Comparison of ENCODE assay signal across 26 cellular contexts in the genomic region with DNA sequence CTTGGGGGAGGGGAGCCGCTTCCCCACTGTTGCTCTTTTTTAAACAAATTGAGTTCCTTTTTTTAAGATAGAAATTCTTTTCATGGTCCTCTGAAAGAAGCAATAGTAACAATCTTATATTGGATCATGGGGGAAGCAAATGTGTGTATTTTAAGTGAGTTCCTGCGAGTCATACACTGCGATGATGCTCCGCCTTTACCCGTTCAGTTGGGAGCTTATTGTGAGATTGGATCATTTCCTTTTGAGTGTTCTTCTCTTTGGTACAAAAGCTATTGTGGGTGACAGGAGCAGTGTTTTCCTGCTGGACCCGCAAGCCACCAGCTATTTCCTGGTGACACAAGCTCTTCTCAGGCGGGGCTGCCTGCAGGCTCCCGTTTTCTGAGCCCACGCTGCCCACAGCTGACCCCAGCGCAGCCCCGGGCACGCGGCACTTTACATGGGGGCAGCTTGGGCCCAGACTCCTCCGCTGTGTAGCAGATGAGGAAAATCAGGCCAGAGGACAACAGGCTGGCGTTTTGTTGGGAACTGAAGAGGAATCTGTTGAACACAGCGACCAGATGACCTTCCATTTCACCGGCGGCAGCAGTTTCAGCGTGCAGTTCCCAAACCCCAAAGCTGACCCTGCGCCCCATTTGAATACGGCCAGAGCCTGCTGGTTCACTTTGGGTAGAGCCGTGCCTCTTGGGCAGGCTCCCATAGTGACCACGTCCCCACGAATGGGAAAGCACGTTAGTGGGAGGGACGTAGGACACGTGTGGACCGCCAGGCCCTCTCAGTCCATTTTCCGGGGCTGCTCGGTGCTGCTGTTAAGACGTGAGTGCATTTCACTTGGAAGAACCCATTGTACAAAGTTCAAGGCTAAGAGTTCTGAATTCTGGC. TPM values are rescaled to one million over a fixed set of nuclear protein-coding genes. Genes with fewer than 3 reads are reported as not detected.
A peak's percentile ranks its signal among the peaks of the same experiment; 100 is the strongest.
DNase-seq lines count a peak whose midpoint lies in the region; ATAC-seq, FAIRE-seq and TF ChIP-seq lines count a peak whose summit lies in the region.
"Had no signal": no experiment of that assay in that cellular context is flagged by ENCODE, and none has a peak within 500 bp of the region (broad histone marks: within the 10 kb centered on the region; RNA-seq: fewer than 3 reads in every experiment).

No MANE protein-coding gene starts in this region.

- peaks cover 13% of the 10 kb centered on the region for H3K79me2 ChIP-seq in endothelial cell of umbilical vein (ENCODE audit: control insufficient read depth, insufficient read depth, low read length)

- peak; percentile 81 for FAIRE-seq in endothelial cell of umbilical vein (lab: Jason Lieb, UNC)
- FAIRE-seq: HTR-8/SVneo, RCC 7860 had no signal

- BruUV-seq in endothelial cell of umbilical vein (replicated peaks; lab: Mats Ljungman, UMichigan) = TSS peak; percentile 9

- H3K4me3 ChIP-seq in left ventricle myocardium inferior (no peak overlapping the region), endothelial cell of umbilical vein (replicated peaks in 1 of 3; ENCODE audit: insufficient read depth in 1 of 3, low read depth in 1 of 3, low read length in 3 of 3) (no peak overlapping the region), aorta (ENCODE audit: low read length in 2 of 2) (no peak overlapping the region), dorsolateral prefrontal cortex (no peak overlapping the region)
- H3K4me3 ChIP-seq: coronary artery, ovary, right atrium auricular region, suprapubic skin had no signal

- H3K9me1 ChIP-seq in endothelial cell of umbilical vein (replicated peaks; ENCODE audit: control insufficient read depth, extremely low read depth, insufficient read depth, low read length) = no peaks in the 10 kb centered on the region

- WGBS in aorta, 2 donors = 92 to 93% methylated on average over 31 of the region's 31 CpGs

- peaks cover 56% of the 10 kb centered on the region for H3K4me1 ChIP-seq in left ventricle myocardium inferior
- peaks cover 13% of the 10 kb centered on the region for H3K4me1 ChIP-seq in endothelial cell of umbilical vein (ENCODE audit: control insufficient read depth, extremely low read depth, insufficient read depth, low read length)
- H3K4me1 ChIP-seq in aorta (ENCODE audit: control insufficient read depth in 1 of 2, insufficient read depth in 2 of 2, low read length in 2 of 2) = no peaks in the 10 kb centered on the region

- TF ChIP-seq CTCF in left ventricle myocardium inferior (IDR thresholded peaks at IDR 0.05; ENCODE audit: borderline replicate concordance) (no peak), endothelial cell of umbilical vein (IDR thresholded peaks at IDR 0.05; ENCODE audit: extremely low read depth in 1 of 2, insufficient read depth in 1 of 2, low read depth in 1 of 2, low read length in 2 of 2) (no peak), dorsolateral prefrontal cortex (IDR thresholded peaks at IDR 0.05 in 54 of 56, conservative IDR thresholded peaks at IDR 0.05 in 2 of 56; ENCODE audit: low read depth in 1 of 56, partially characterized antibody in 56 of 56) (no peak)

- H3K36me3 ChIP-seq in left ventricle myocardium inferior (peaks cover 60% of the 10 kb centered on the region), endothelial cell of umbilical vein (ENCODE audit: control insufficient read depth in 2 of 2, extremely low read depth in 1 of 2, insufficient read depth in 2 of 2, low read length in 2 of 2) (peaks cover 5 to 9% of the 10 kb centered on the region in 2 experiments), aorta (ENCODE audit: control insufficient read depth in 1 of 2, insufficient read depth in 2 of 2, low read length in 1 of 2) (peaks cover 0 to 2% of the 10 kb centered on the region in 2 donors)
- H3K36me3 ChIP-seq: ovary had no signal

- intact Hi-C loops in left ventricle myocardium inferior (cut with micrococcal nuclease) = loop anchor here (10.0 kb wide), 1 partner anchor 331 kb away; no protein-coding TSS in a partner anchor
- intact Hi-C loops in cardiac septum (cut with DNase I) = no loop called here
- intact Hi-C loops in endothelial cell of umbilical vein (cut with micrococcal nuclease) = loop anchor here (1.0 kb wide), 1 partner anchor 12 kb away; a partner anchor contains a TSS
- intact Hi-C loops in aorta (cut with DNase I) = no loop called here
- intact Hi-C loops in dorsolateral prefrontal cortex (cut with DNase I) = no loop called here

- ATAC-seq in aorta (ENCODE audit: low FRiP score) = no peak
- ATAC-seq: activated CD4-positive, alpha-beta T cell treated with anti-CD3 and anti-CD28 coated beads for 36 hours; naive thymus-derived CD4-positive, alpha-beta T cell had no signal

- H3K27ac ChIP-seq in left ventricle myocardium inferior (replicated peaks) (peak overlapping the region; percentile 56), endothelial cell of umbilical vein (ENCODE audit: insufficient read depth, low read depth, low read length) (peak overlapping the region; percentile 40), aorta (ENCODE audit: low read depth in 1 of 2, low read length in 2 of 2) (no peak overlapping the region), dorsolateral prefrontal cortex (no peak overlapping the region)
- H3K27ac ChIP-seq: brain microvascular endothelial cell, coronary artery, ovary, right atrium auricular region, suprapubic skin had no signal

- H3K27me3 ChIP-seq in left ventricle myocardium inferior (ENCODE audit: low read depth) (no peaks in the 10 kb centered on the region), endothelial cell of umbilical vein (ENCODE audit: control insufficient read depth in 2 of 2, insufficient read depth in 2 of 2, low read length in 2 of 2) (no peaks in the 10 kb centered on the region), aorta (ENCODE audit: control insufficient read depth in 1 of 2, insufficient read depth in 2 of 2, low read length in 1 of 2) (no peaks in the 10 kb centered on the region), dorsolateral prefrontal cortex (no peaks in the 10 kb centered on the region)
- H3K27me3 ChIP-seq: brain microvascular endothelial cell, ovary, right atrium auricular region, suprapubic skin had no signal

- H4K20me1 ChIP-seq in endothelial cell of umbilical vein (replicated peaks; ENCODE audit: control insufficient read depth, extremely low read depth, insufficient read depth, low read length) = no peaks in the 10 kb centered on the region

- CTCF ChIA-PET in endothelial cell of umbilical vein (lab: Charles Lee) = interaction anchor here (0.9 to 2.2 kb wide), 5 partner anchors 10 to 81 kb away, joined by 3 to 16 read pairs (median 8); a partner anchor contains a TSS

- POLR2A ChIA-PET in endothelial cell of umbilical vein (lab: Charles Lee) = interaction anchor here (1.1 to 1.7 kb wide), 2 partner anchors 12 to 13 kb away, joined by 3 to 6 read pairs; a partner anchor contains a TSS

- no peak overlapping the region for H3K9ac ChIP-seq in endothelial cell of umbilical vein (replicated peaks; ENCODE audit: extremely low read depth, insufficient read depth, low read length)

- H3K4me2 ChIP-seq in endothelial cell of umbilical vein (ENCODE audit: insufficient read depth, low read length) = peak overlapping the region; percentile 9

- TF ChIP-seq POLR2A in endothelial cell of umbilical vein (IDR thresholded peaks at IDR 0.05; ENCODE audit: low read depth, low read length) = no peak

- H3K9me3 ChIP-seq in left ventricle myocardium inferior (replicated peaks) (no peaks in the 10 kb centered on the region), endothelial cell of umbilical vein (replicated peaks; ENCODE audit: control insufficient read depth, insufficient read depth, low read length) (no peaks in the 10 kb centered on the region), aorta (ENCODE audit: control insufficient read depth, low read length) (no peaks in the 10 kb centered on the region)
- H3K9me3 ChIP-seq: ovary, right atrium auricular region, suprapubic skin had no signal

- H2AFZ ChIP-seq in endothelial cell of umbilical vein (ENCODE audit: low read depth, low read length) = no peak overlapping the region

- dilution Hi-C loops in endothelial cell of umbilical vein (cut with MboI; ENCODE audit: extremely low pct_ligation_motif_present, low sequenced_read_pairs) = no loop called here

- DNase-seq in left ventricle myocardium inferior = no peak
- DNase-seq in cardiac septum (ENCODE audit: low spot score) = no peak
- DNase-seq in MV-4-11 (lab: John Stamatoyannopoulos, UW) = peak; percentile 85
- peak; percentile 27 for DNase-seq in endothelial cell of umbilical vein (ENCODE audit: low read depth, low spot score)
- peak; percentile 35 to 54 for DNase-seq in aorta
- no peak for DNase-seq in activated CD4-positive, CD25-positive, alpha-beta regulatory T cell (lab: John Stamatoyannopoulos, UW)
- no peak for DNase-seq in superior temporal gyrus (ENCODE audit: extremely low spot score)
- DNase-seq in dorsolateral prefrontal cortex = no peak
- DNase-seq: activated CD4-positive, alpha-beta T cell treated with anti-CD3 and anti-CD28 coated beads for 36 hours; brain microvascular endothelial cell; CD4-positive, CD25-positive, alpha-beta regulatory T cell; foreskin melanocyte; GF-D8; hippocampal formation; islet precursor cell; mesendoderm; naive thymus-derived CD4-positive, alpha-beta T cell; NCI-H1417 treated with DMSO at 0.1 percent for 48 hours; NCI-H2107; NCI-H510A had no signal

RNA-seq across cellular contexts. Expression of a gene that starts 12.2 kb away (rescaled TPM):
- total RNA-seq in left ventricle myocardium inferior = 33.7 TPM
- total RNA-seq in cardiac septum = 25.6 TPM
- 11.5 and 12.3 TPM in 2 replicates for total RNA-seq in endothelial cell of umbilical vein
- 5.0 and 5.5 TPM in 2 replicates for polyA plus RNA-seq in endothelial cell of umbilical vein
- 4.9 and 5.4 TPM in 2 replicates for polyA plus RNA-seq in endothelial cell of umbilical vein (2011; cell fraction: cytosol; rRNA removed)
- polyA plus RNA-seq in endothelial cell of umbilical vein (2011; cell fraction: nucleus; rRNA removed) = 4.7 and 5.0 TPM in 2 replicates
- 8.8 and 9.2 TPM in 2 replicates for polyA plus RNA-seq in endothelial cell of umbilical vein (2012)
- 7.7 and 9.0 TPM in 2 replicates for polyA minus RNA-seq in endothelial cell of umbilical vein
- polyA minus RNA-seq in endothelial cell of umbilical vein (2011; cell fraction: cytosol; rRNA and poly(A)+ RNA removed) = 5.0 TPM
- polyA minus RNA-seq in endothelial cell of umbilical vein (2011; cell fraction: nucleus; rRNA and poly(A)+ RNA removed) = 4.2 and 4.7 TPM in 2 replicates
- total RNA-seq in aorta = 10 to 100 TPM; 18.1 to 19.2 TPM
- polyA plus RNA-seq in aorta = 1 to 10 TPM; 6.5 to 8.4 TPM
- total RNA-seq in dorsolateral prefrontal cortex = 10 to 100 TPM; 19.6 to 36.0 (median 26.7) TPM

RNA-seq across cellular contexts. Expression of a gene that starts 12.5 kb away (rescaled TPM):
- total RNA-seq in left ventricle myocardium inferior (58.2 TPM), cardiac septum (43.5 TPM), endothelial cell of umbilical vein (42.6 and 47.3 TPM in 2 replicates), aorta (10 to 100 TPM; 16.1 to 22.0 TPM), dorsolateral prefrontal cortex (10 to 100 TPM; 19.1 to 48.6 (median 35.8) TPM)
- polyA plus RNA-seq in endothelial cell of umbilical vein (14.3 and 17.3 TPM in 2 replicates), aorta (10 to 100 TPM; 11.1 to 21.2 TPM)
- 33.0 and 38.6 TPM in 2 replicates for polyA plus RNA-seq in endothelial cell of umbilical vein (2011; cell fraction: cytosol; rRNA removed)
- 19.3 and 26.0 TPM in 2 replicates for polyA plus RNA-seq in endothelial cell of umbilical vein (2011; cell fraction: nucleus; rRNA removed)
- polyA plus RNA-seq in endothelial cell of umbilical vein (2012) = 41.7 and 57.8 TPM in 2 replicates
- 18.9 and 24.6 TPM in 2 replicates for polyA minus RNA-seq in endothelial cell of umbilical vein
- 20.1 TPM for polyA minus RNA-seq in endothelial cell of umbilical vein (2011; cell fraction: cytosol; rRNA and poly(A)+ RNA removed)
- polyA minus RNA-seq in endothelial cell of umbilical vein (2011; cell fraction: nucleus; rRNA and poly(A)+ RNA removed) = 11.0 and 14.2 TPM in 2 replicates

Comparison
In these comparisons a context has a peak if more than half of its experiments do, and no peak if none do; other contexts are left out.
1. intact Hi-C loops: an anchor here in left ventricle myocardium inferior (10.0 kb wide) and endothelial cell of umbilical vein (1.0 kb wide); none called in cardiac septum, aorta and dorsolateral prefrontal cortex.
2. DNase-seq: peak in MV-4-11 (single experiment), endothelial cell of umbilical vein (single experiment) and aorta (2 of 2); none in left ventricle myocardium inferior (single experiment), cardiac septum (single experiment), activated CD4-positive, CD25-positive, alpha-beta regulatory T cell (0 of 4), superior temporal gyrus (single experiment) and dorsolateral prefrontal cortex (0 of 10).
3. H3K27ac ChIP-seq: peak in left ventricle myocardium inferior (single experiment) and endothelial cell of umbilical vein (single experiment); none in aorta (0 of 2) and dorsolateral prefrontal cortex (0 of 59).